In genomic region chr9:129761901-129762359, GRCh38 we compare ENCODE assay signal across 8 cellular contexts. TPM values are rescaled to one million over a fixed set of nuclear protein-coding genes. Genes with fewer than 3 reads are reported as not detected.
A peak's percentile ranks its signal among the peaks of the same experiment; 100 is the strongest.
DNase-seq lines count a peak whose midpoint lies in the region; ATAC-seq, FAIRE-seq and TF ChIP-seq lines count a peak whose summit lies in the region.

No MANE protein-coding gene starts in this region.

- H3K9me3 Mint-ChIP-seq in stimulated activated naive B cell treated with anti-CD40 and anti-IgM and Interleukin-4, amounts not matched to agents 10 μg/mL and 1 μg/mL and 100 μg/mL, for 72 hours: no peaks in the 10 kb centered on the region
- no peaks in the 10 kb centered on the region for H3K9me3 Mint-ChIP-seq in activated CD4-positive, alpha-beta T cell treated with anti-CD3 and anti-CD28 coated beads, Interleukin-2, amount 10 ng/mL, durations not matched to agents 24 days and 14 days

- intact Hi-C loops in K562 (cut with micrococcal nuclease): no loop called here
- intact Hi-C loops in activated CD4-positive, alpha-beta T cell treated with anti-CD3 and anti-CD28 coated beads, Interleukin-2, amount 10 ng/mL, durations not matched to agents 24 days and 14 days (cut with micrococcal nuclease): no loop called here

- ATAC-seq in K562: no peak
- no peak for ATAC-seq in stimulated activated naive B cell treated with anti-CD40 and anti-IgM and Interleukin-4, amounts not matched to agents 10 μg/mL and 1 μg/mL and 100 μg/mL, for 72 hours (replicated peaks)
- ATAC-seq in HG02623 (IDR thresholded peaks at IDR 0.05; ENCODE audit: unreplicated experiment): no peak
- ATAC-seq in GM18517 (IDR thresholded peaks at IDR 0.05; ENCODE audit: unreplicated experiment): no peak

- no peak for TF ChIP-seq EP300 in K562 (IDR thresholded peaks at IDR 0.05; ENCODE audit: low read length)

- no TSS peak for BruUV-seq in K562 (replicated peaks; lab: Mats Ljungman, UMichigan)

- POLR2A ChIA-PET in K562 (lab: Yijun Ruan, JAX): interaction anchor here (0.5 to 1.5 kb wide), 5 partner anchors 10 to 25 kb away, joined by 3 to 4 read pairs (median 3); no protein-coding TSS in a partner anchor

- CTCF ChIA-PET in K562 (lab: Yijun Ruan, JAX; ENCODE audit: low intra/inter-chr PET ratio): no interaction called here

- H3K27ac ChIP-seq in K562 (ENCODE audit: extremely low read depth, low read depth, low read length): no peak overlapping the region

- H4K20me1 ChIP-seq in K562 (replicated peaks; ENCODE audit: control insufficient read depth, insufficient read depth, low read length): 0 out of 2 replicates have a peak, but pooled peaks cover 5% of the 10 kb centered on the region

- H3K27ac Mint-ChIP-seq in stimulated activated naive B cell treated with anti-CD40 and anti-IgM and Interleukin-4, amounts not matched to agents 10 μg/mL and 1 μg/mL and 100 μg/mL, for 72 hours: peak overlapping the region; percentile 65
- no peak overlapping the region for H3K27ac Mint-ChIP-seq in activated CD4-positive, alpha-beta T cell treated with anti-CD3 and anti-CD28 coated beads, Interleukin-2, amount 10 ng/mL, durations not matched to agents 24 days and 14 days

- H3K9ac ChIP-seq in K562 (ENCODE audit: insufficient read depth in 1 of 2, low read depth in 2 of 2, low read length in 2 of 2): peak overlapping the region in 1 of 2 experiments; percentile 40; a peak in 2 of 4 replicates

- TF ChIP-seq POLR2A in K562 (conservative IDR thresholded peaks at IDR 0.05): no peak

- no peak for TF ChIP-seq RAD21 in K562 (CRISPR knock-in tag; conservative IDR thresholded peaks at IDR 0.05 in 1 of 2, IDR thresholded peaks at IDR 0.05 in 1 of 2)

- H3K4me1 ChIP-seq in K562 (replicated peaks in 1 of 2; ENCODE audit: control insufficient read depth in 2 of 2, insufficient read depth in 2 of 2, low read length in 2 of 2): peaks cover 23 to 26% of the 10 kb centered on the region in 2 experiments

- H3K27me3 Mint-ChIP-seq in stimulated activated naive B cell treated with anti-CD40 and anti-IgM and Interleukin-4, amounts not matched to agents 10 μg/mL and 1 μg/mL and 100 μg/mL, for 72 hours: peaks cover 29 to 34% of the 10 kb centered on the region in 2 donors
- H3K27me3 Mint-ChIP-seq in activated CD4-positive, alpha-beta T cell treated with anti-CD3 and anti-CD28 coated beads, Interleukin-2, amount 10 ng/mL, durations not matched to agents 24 days and 14 days: peaks cover under 1% of the 10 kb centered on the region

- H3K4me1 Mint-ChIP-seq in stimulated activated naive B cell treated with anti-CD40 and anti-IgM and Interleukin-4, amounts not matched to agents 10 μg/mL and 1 μg/mL and 100 μg/mL, for 72 hours: peaks cover 8 to 14% of the 10 kb centered on the region in 2 donors
- H3K4me1 Mint-ChIP-seq in activated CD4-positive, alpha-beta T cell treated with anti-CD3 and anti-CD28 coated beads, Interleukin-2, amount 10 ng/mL, durations not matched to agents 24 days and 14 days: peaks cover 7% of the 10 kb centered on the region

- no peaks in the 10 kb centered on the region for H3K9me1 ChIP-seq in K562 (ENCODE audit: control insufficient read depth, insufficient read depth, low read length)

- DNase-seq in H4 (ENCODE audit: low spot score): peak; percentile 84
- no peak for DNase-seq in K562 (ENCODE audit: extremely low read depth in 1 of 4, low spot score in 3 of 4)
- DNase-seq in iris pigment epithelial cell (ENCODE audit: low read depth): peak; percentile 83
- DNase-seq in stimulated activated naive B cell treated with anti-CD40 and anti-IgM and Interleukin-4, amounts not matched to agents 10 μg/mL and 1 μg/mL and 100 μg/mL, for 72 hours: no peak
- DNase-seq in stimulated activated CD4-positive, alpha-beta T cell treated with anti-CD3 and anti-CD28 coated beads, Interleukin-4, amount 100 ng/mL, for 1 hour: no peak
- no peak for DNase-seq in activated CD4-positive, alpha-beta T cell treated with anti-CD3 and anti-CD28 coated beads, Interleukin-2, amount 10 ng/mL, durations not matched to agents 24 days and 14 days

- no peak for TF ChIP-seq CTCF in K562 (IDR thresholded peaks at IDR 0.05 in 2 of 3, conservative IDR thresholded peaks at IDR 0.05 in 1 of 3; ENCODE audit: insufficient read depth in 2 of 3, low read depth in 1 of 3, low read length in 3 of 3)

- no peaks in the 10 kb centered on the region for H3K27me3 ChIP-seq in K562 (ENCODE audit: control insufficient read depth in 2 of 2, insufficient read depth in 2 of 2, low read length in 2 of 2)

- no peaks in the 10 kb centered on the region for H3K36me3 Mint-ChIP-seq in stimulated activated naive B cell treated with anti-CD40 and anti-IgM and Interleukin-4, amounts not matched to agents 10 μg/mL and 1 μg/mL and 100 μg/mL, for 72 hours
- no peaks in the 10 kb centered on the region for H3K36me3 Mint-ChIP-seq in activated CD4-positive, alpha-beta T cell treated with anti-CD3 and anti-CD28 coated beads, Interleukin-2, amount 10 ng/mL, durations not matched to agents 24 days and 14 days (ENCODE audit: low read depth)

- WGBS in K562 (ENCODE audit: insufficient coverage, low coverage, missing lambda C conversion rate): 47% methylated on average over 6 of the region's 6 CpGs

- H3K4me3 Mint-ChIP-seq in stimulated activated naive B cell treated with anti-CD40 and anti-IgM and Interleukin-4, amounts not matched to agents 10 μg/mL and 1 μg/mL and 100 μg/mL, for 72 hours: no peak overlapping the region
- H3K4me3 Mint-ChIP-seq in activated CD4-positive, alpha-beta T cell treated with anti-CD3 and anti-CD28 coated beads, Interleukin-2, amount 10 ng/mL, durations not matched to agents 24 days and 14 days: no peak overlapping the region

- FAIRE-seq in K562 (lab: Jason Lieb, UNC): no peak

- in situ Hi-C loops in K562 (cut with MboI): no loop called here

- H2AFZ ChIP-seq in K562 (ENCODE audit: low read depth, low read length): no peak overlapping the region

- no peaks in the 10 kb centered on the region for H3K36me3 ChIP-seq in K562 (ENCODE audit: control insufficient read depth, insufficient read depth, low read length)

- no peak overlapping the region; the same call in 1 of the 2 replicates for H3K4me2 ChIP-seq in K562 (ENCODE audit: insufficient read depth, low read length)

- no peaks in the 10 kb centered on the region for H3K9me3 ChIP-seq in K562 (replicated peaks; ENCODE audit: control insufficient read depth, insufficient read depth, low read depth, low read length)

- no peak overlapping the region for H3K4me3 ChIP-seq in K562

- H3K79me2 ChIP-seq in K562 (ENCODE audit: control insufficient read depth, insufficient read depth, low read length): no peaks in the 10 kb centered on the region

TF ChIP-seq in K562, 482 proteins besides CTCF, POLR2A, EP300 and RAD21 (continues in another document):
- TF ChIP-seq DNMT1 (IDR thresholded peaks at IDR 0.05): no peak
- TF ChIP-seq ZBTB8A (IDR thresholded peaks at IDR 0.05; ENCODE audit: partially characterized antibody): no peak
- TF ChIP-seq BRCA1 (IDR thresholded peaks at IDR 0.05): no peak
- TF ChIP-seq BRCA1 (CRISPR knock-in tag; IDR thresholded peaks at IDR 0.05): 0 out of 2 replicates have a peak, but pooled peaks have one; percentile 68
- no peak for TF ChIP-seq FOXK1 (CRISPR knock-in tag; IDR thresholded peaks at IDR 0.05; ENCODE audit: borderline replicate concordance)

RNA-seq across cellular contexts. Expression of gene PTGES, which starts 9.1 kb away (rescaled TPM):
- 13.0 and 14.2 TPM in 2 replicates for total RNA-seq in H4 (2014; rRNA removed; shearing (Covaris generic))
- total RNA-seq in K562 (2011; cell fraction: chromatin; rRNA removed; ENCODE audit: low replicate concordance): 0.28 TPM in 1 of 2 replicates, not detected in the other
- total RNA-seq in K562 (2011; cell fraction: nucleolus; rRNA removed): not detected in 2 replicates
- 0.22 TPM in 1 of 2 replicates, not detected in the other for total RNA-seq in K562 (2011; cell fraction: nucleoplasm; rRNA removed)
- total RNA-seq in K562 (2014; rRNA removed) (0.08 TPM in 1 of 2 replicates, not detected in the other), K562 (2014; rRNA removed; fragmentation: Illumina TruSeq; extraction: Trizol) (not detected in 2 replicates), K562 (2015; rRNA removed; fragmentation: Illumina TruSeq; extraction: Trizol) (not detected in 2 replicates), K562 (2021) (not detected in 2 replicates)
- polyA plus RNA-seq in K562 (2011; rRNA removed) (0.05 and 0.13 TPM in 2 replicates), K562 (2014; fragmentation: Illumina TruSeq; extraction: Trizol) (0.11 TPM in 1 of 2 replicates, not detected in the other), K562 (2014; fragmentation: Nextera tagmentation; extraction: Ambion mirVana) (not detected), K562 (2014; rRNA removed) (not detected in 2 replicates)
- 0.21 and 0.25 TPM in 2 replicates for polyA plus RNA-seq in K562 (2011; cell fraction: cytosol; rRNA removed)
- 0.07 TPM in 1 of 2 replicates, not detected in the other for polyA plus RNA-seq in K562 (2011; cell fraction: nucleus; rRNA removed)
- polyA plus RNA-seq in K562 (2012): 0.10 and 0.30 TPM in 2 replicates
- polyA minus RNA-seq in K562 (2011; rRNA and poly(A)+ RNA removed): 0.09 and 0.18 TPM in 2 replicates
- polyA minus RNA-seq in K562 (2011; cell fraction: cytosol; rRNA and poly(A)+ RNA removed): 0.76 and 1.2 TPM in 2 replicates
- polyA minus RNA-seq in K562 (2011; cell fraction: nucleus; rRNA and poly(A)+ RNA removed): 0.33 and 0.40 TPM in 2 replicates
- total RNA-seq in activated CD4-positive, alpha-beta T cell treated with anti-CD3 and anti-CD28 coated beads, Interleukin-2, amount 10 ng/mL, durations not matched to agents 24 days and 14 days: 0.09 and 0.12 TPM in 2 replicates

RNA-seq across cellular contexts. Expression of gene TOR1B, which starts 41.1 kb away (rescaled TPM):
- total RNA-seq in H4 (2014; rRNA removed; shearing (Covaris generic)): 45.5 and 57.7 TPM in 2 replicates
- total RNA-seq in K562 (2011; cell fraction: chromatin; rRNA removed; ENCODE audit: low replicate concordance): 77.2 and 131 TPM in 2 replicates
- 102 and 116 TPM in 2 replicates for total RNA-seq in K562 (2011; cell fraction: nucleolus; rRNA removed)
- 91.4 and 101 TPM in 2 replicates for total RNA-seq in K562 (2011; cell fraction: nucleoplasm; rRNA removed)
- total RNA-seq in K562 (2014; rRNA removed) (21.5 and 24.5 TPM in 2 replicates), K562 (2014; rRNA removed; fragmentation: Illumina TruSeq; extraction: Trizol) (23.4 and 23.9 TPM in 2 replicates), K562 (2015; rRNA removed; fragmentation: Illumina TruSeq; extraction: Trizol) (23.7 and 25.4 TPM in 2 replicates), K562 (2021) (28.6 and 28.7 TPM in 2 replicates)
- polyA plus RNA-seq in K562 (2011; rRNA removed) (28.9 and 36.5 TPM in 2 replicates), K562 (2014; fragmentation: Illumina TruSeq; extraction: Trizol) (24.6 and 27.0 TPM in 2 replicates), K562 (2014; fragmentation: Nextera tagmentation; extraction: Ambion mirVana) (1 to 10 TPM; 4.2 to 6.9 TPM), K562 (2014; rRNA removed) (28.1 and 29.2 TPM in 2 replicates)
- 28.1 and 29.3 TPM in 2 replicates for polyA plus RNA-seq in K562 (2011; cell fraction: cytosol; rRNA removed)
- 23.9 and 27.6 TPM in 2 replicates for polyA plus RNA-seq in K562 (2011; cell fraction: nucleus; rRNA removed)
- polyA plus RNA-seq in K562 (2012): 19.3 and 22.5 TPM in 2 replicates
- polyA minus RNA-seq in K562 (2011; rRNA and poly(A)+ RNA removed): 27.4 and 40.5 TPM in 2 replicates
- 11.3 and 14.8 TPM in 2 replicates for polyA minus RNA-seq in K562 (2011; cell fraction: cytosol; rRNA and poly(A)+ RNA removed)
- 19.0 and 21.8 TPM in 2 replicates for polyA minus RNA-seq in K562 (2011; cell fraction: nucleus; rRNA and poly(A)+ RNA removed)
- total RNA-seq in activated CD4-positive, alpha-beta T cell treated with anti-CD3 and anti-CD28 coated beads, Interleukin-2, amount 10 ng/mL, durations not matched to agents 24 days and 14 days: 22.7 and 24.1 TPM in 2 replicates

Comparison
In these comparisons a context has a peak if more than half of its experiments do, and no peak if none do; other contexts are left out.
1. DNase-seq: peak in H4 (single experiment) and iris pigment epithelial cell (single experiment); none in K562 (0 of 4), stimulated activated naive B cell treated with anti-CD40 and anti-IgM and Interleukin-4, amounts not matched to agents 10 μg/mL and 1 μg/mL and 100 μg/mL, for 72 hours (single experiment), stimulated activated CD4-positive, alpha-beta T cell treated with anti-CD3 and anti-CD28 coated beads, Interleukin-4, amount 100 ng/mL, for 1 hour (single experiment) and activated CD4-positive, alpha-beta T cell treated with anti-CD3 and anti-CD28 coated beads, Interleukin-2, amount 10 ng/mL, durations not matched to agents 24 days and 14 days (single experiment).
2. RNA of gene PTGES, which starts 9.1 kb away (total RNA-seq): 13.0 to 14.2 TPM in H4; 0.09 to 0.12 TPM in activated CD4-positive, alpha-beta T cell treated with anti-CD3 and anti-CD28 coated beads, Interleukin-2, amount 10 ng/mL, durations not matched to agents 24 days and 14 days and 0.08 to 0.28 TPM in K562; every median in the first group is over 10 times any median in the second.